ENCODE assay signal across 27 cellular contexts in the genomic region with DNA sequence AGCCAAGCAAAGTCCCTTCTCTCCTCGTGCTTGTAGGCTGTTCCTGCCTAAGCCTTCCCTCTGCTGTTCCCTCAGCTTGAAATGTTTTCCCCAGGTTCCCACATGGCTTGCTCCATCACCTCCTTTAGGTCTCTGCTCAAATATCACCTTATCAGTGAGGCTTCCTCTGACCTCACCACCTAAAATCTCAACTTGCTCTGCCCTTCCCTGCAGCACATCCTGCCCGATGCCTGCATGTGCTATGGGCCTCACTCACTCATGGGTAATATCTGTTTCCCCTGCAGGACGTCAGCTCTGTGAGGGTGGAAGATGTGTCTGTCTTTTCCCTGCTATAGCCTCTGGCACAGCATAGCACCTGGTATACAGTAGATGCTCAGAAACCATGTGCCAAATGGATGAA. TPM values are rescaled to one million over a fixed set of nuclear protein-coding genes. Genes with fewer than 3 reads are reported as not detected.
A peak's percentile ranks its signal among the peaks of the same experiment; 100 is the strongest.
DNase-seq lines count a peak whose midpoint lies in the region; ATAC-seq and TF ChIP-seq lines count a peak whose summit lies in the region.
"Had no signal": no experiment of that assay in that cellular context is flagged by ENCODE, and none has a peak within 500 bp of the region (broad histone marks: within the 10 kb centered on the region; RNA-seq: fewer than 3 reads in every experiment).

No MANE protein-coding gene starts in this region.

- H3K14ac ChIP-seq in IMR-90 (replicated peaks; ENCODE audit: low read depth, low read length) = 0 out of 2 replicates have a peak overlapping the region, but pooled peaks have one; percentile 3

- H2AFZ ChIP-seq in IMR-90 (replicated peaks; ENCODE audit: low read length, poor library complexity) = peak overlapping the region; percentile 61
- H2AFZ ChIP-seq: GM23338 had no signal

- no peak overlapping the region for H3K18ac ChIP-seq in IMR-90 (ENCODE audit: low read depth, low read length)
- no peak overlapping the region for H3K18ac ChIP-seq in mesendoderm (ENCODE audit: low read length)

- H4K5ac ChIP-seq in IMR-90 (ENCODE audit: low read depth, low read length) (no peak overlapping the region), mesendoderm (ENCODE audit: low read length) (no peak overlapping the region)

- DNase-seq in activated CD4-positive, alpha-beta T cell treated with anti-CD3 and anti-CD28 coated beads, Interleukin-2, amount 10 ng/mL, durations not matched to agents 24 days and 14 days = peak; percentile 68
- DNase-seq in activated CD4-positive, alpha-beta T cell treated with anti-CD3 and anti-CD28 coated beads for 1 hour = no peak
- DNase-seq in IMR-90 = peak; percentile 30
- DNase-seq in amniotic epithelial cell (ENCODE audit: low read depth) = peak; percentile 38
- peak; percentile 90 for DNase-seq in mesendoderm
- DNase-seq in amniotic stem cell (lab: John Stamatoyannopoulos, UW) = no peak
- no peak for DNase-seq in UCSD-AML1 (lab: John Stamatoyannopoulos, UW; ENCODE audit: unreplicated experiment)
- no peak for DNase-seq in ovary
- DNase-seq: activated CD4-positive, alpha-beta T cell treated with anti-CD3 and anti-CD28 coated beads for 4 hours; EL; glutamatergic neuron; HFFc6; kidney; midbrain; NCI-H1105; NCI-H187 treated with DMSO at 0.1 percent for 48 hours; NCI-H69; occipital lobe; stimulated activated naive CD4-positive, alpha-beta T cell treated with Interleukin-2 at 50 U/mL for 16 hours had no signal

- H2BK5ac ChIP-seq in IMR-90 (ENCODE audit: low read depth, low read length, poor library complexity, severe bottlenecking) (no peak overlapping the region), mesendoderm (ENCODE audit: low read length) (no peak overlapping the region)

- no CpG with 5 or more reads among the region's 3 CpGs for WGBS in IMR-90 (ENCODE audit: extremely low coverage in 2 of 2, insufficient read length in 1 of 2), 2 experiments
- no CpG with 5 or more reads among the region's 3 CpGs for WGBS in mesendoderm (ENCODE audit: extremely low coverage, insufficient coverage, low lambda C conversion rate)
- 30 to 53% (median 45%) methylated on average over 3 of the region's 3 CpGs for WGBS in ovary, 3 donors

- H3K9me3 ChIP-seq in IMR-90 (ENCODE audit: control insufficient read depth, insufficient read depth, low read length) = no peaks in the 10 kb centered on the region
- no peaks in the 10 kb centered on the region for H3K9me3 ChIP-seq in ovary

- H3K4me1 ChIP-seq in IMR-90 (ENCODE audit: control insufficient read depth, insufficient read depth, low read length) (peaks cover 6% of the 10 kb centered on the region), mesendoderm (ENCODE audit: control insufficient read depth, low read depth, low read length) (peaks cover 5% of the 10 kb centered on the region), ovary (ENCODE audit: insufficient read depth) (no peaks in the 10 kb centered on the region)

- H2AK5ac ChIP-seq in IMR-90 (ENCODE audit: low read depth, low read length) (no peak overlapping the region), mesendoderm (ENCODE audit: low read length) (no peak overlapping the region)

- H4K20me1 ChIP-seq in IMR-90 (ENCODE audit: insufficient read depth, low read length) = no peaks in the 10 kb centered on the region

- H3K4me3 ChIP-seq in IMR-90 (ENCODE audit: insufficient read depth, low read depth, low read length) (no peak overlapping the region), mesendoderm (ENCODE audit: low read length) (no peak overlapping the region), ovary (no peak overlapping the region)
- H3K4me3 ChIP-seq: GM23338 had no signal

- peaks cover 22% of the 10 kb centered on the region for H3K4me1 Mint-ChIP-seq in activated CD4-positive, alpha-beta T cell treated with anti-CD3 and anti-CD28 coated beads, Interleukin-2, amount 10 ng/mL, durations not matched to agents 24 days and 14 days
- H3K4me1 Mint-ChIP-seq: central memory CD8-positive, alpha-beta T cell had no signal

- peak overlapping the region in 1 of 2 experiments; percentile 27; a peak in 1 of 4 replicates for H4K8ac ChIP-seq in IMR-90 (ENCODE audit: low read depth in 2 of 2, low read length in 2 of 2)
- H4K8ac ChIP-seq in mesendoderm (ENCODE audit: low read depth, low read length) = no peak overlapping the region

- H3K9me3 Mint-ChIP-seq in activated CD4-positive, alpha-beta T cell treated with anti-CD3 and anti-CD28 coated beads, Interleukin-2, amount 10 ng/mL, durations not matched to agents 24 days and 14 days = peaks cover 16% of the 10 kb centered on the region
- H3K9me3 Mint-ChIP-seq: dendritic cell treated with granulocyte-macrophage colony-stimulating factor and Interleukin-4, amounts not matched to agents 40 ng/mL and 50 ng/mL, for 4 days had no signal

- H3K36me3 Mint-ChIP-seq in activated CD4-positive, alpha-beta T cell treated with anti-CD3 and anti-CD28 coated beads, Interleukin-2, amount 10 ng/mL, durations not matched to agents 24 days and 14 days (ENCODE audit: low read depth) = peaks cover 10% of the 10 kb centered on the region
- H3K36me3 Mint-ChIP-seq: CD14-positive monocyte had no signal

- TF ChIP-seq CTCF in IMR-90 (conservative IDR thresholded peaks at IDR 0.05; ENCODE audit: low read depth, low read length) (no peak), ovary (IDR thresholded peaks at IDR 0.05) (no peak)

- peaks cover 11% of the 10 kb centered on the region; the same call in 1 of the 2 replicates for H3K9me1 ChIP-seq in IMR-90 (ENCODE audit: insufficient read depth, low read length)

- ATAC-seq in IMR-90 (ENCODE audit: low read depth) = no peak
- ATAC-seq: naive thymus-derived CD4-positive, alpha-beta T cell; SK-N-SH treated with all-trans-retinoic acid at 6 μM for 48 hours had no signal

- TF ChIP-seq RAD21 in IMR-90 (IDR thresholded peaks at IDR 0.05; ENCODE audit: low read length) = no peak

- H3K4me3 Mint-ChIP-seq in activated CD4-positive, alpha-beta T cell treated with anti-CD3 and anti-CD28 coated beads, Interleukin-2, amount 10 ng/mL, durations not matched to agents 24 days and 14 days = no peak overlapping the region
- H3K4me3 Mint-ChIP-seq: activated naive CD8-positive, alpha-beta T cell; CD14-positive monocyte; central memory CD8-positive, alpha-beta T cell; dendritic cell treated with granulocyte-macrophage colony-stimulating factor and Interleukin-4, amounts not matched to agents 40 ng/mL and 50 ng/mL, for 4 days; GM23338; HFFc6; naive thymus-derived CD4-positive, alpha-beta T cell had no signal

- POLR2A ChIA-PET in IMR-90 (lab: Charles Lee; ENCODE audit: unreplicated experiment) = interaction anchor here (0.5 kb wide), 1 partner anchor 1229 kb away, joined by 4 read pairs; no protein-coding TSS in a partner anchor

- H2BK15ac ChIP-seq in IMR-90 (ENCODE audit: low read depth, low read length) (no peak overlapping the region), mesendoderm (replicated peaks; ENCODE audit: low read depth) (no peak overlapping the region)

- H3K79me2 ChIP-seq in mesendoderm (ENCODE audit: control insufficient read depth, insufficient read depth, low read length) = no peaks in the 10 kb centered on the region

- H3K36me3 ChIP-seq in IMR-90 (ENCODE audit: control insufficient read depth, insufficient read depth, low read length) (no peaks in the 10 kb centered on the region), mesendoderm (ENCODE audit: control insufficient read depth, insufficient read depth, low read length) (no peaks in the 10 kb centered on the region), ovary (no peaks in the 10 kb centered on the region)

- no peak overlapping the region for H3K23ac ChIP-seq in IMR-90 (ENCODE audit: low read depth, low read length)
- no peak overlapping the region for H3K23ac ChIP-seq in mesendoderm (ENCODE audit: low read length)

- H3K4ac ChIP-seq in IMR-90 (ENCODE audit: low read depth, low read length) = no peak overlapping the region
- no peak overlapping the region for H3K4ac ChIP-seq in mesendoderm (ENCODE audit: low read depth, low read length)

- BruUV-seq in IMR-90 (replicated peaks; lab: Mats Ljungman, UMichigan) = no TSS peak

- intact Hi-C loops in activated CD4-positive, alpha-beta T cell treated with anti-CD3 and anti-CD28 coated beads, Interleukin-2, amount 10 ng/mL, durations not matched to agents 24 days and 14 days (cut with micrococcal nuclease) = no loop called here
- intact Hi-C loops in IMR-90 (cut with micrococcal nuclease) = no loop called here
- intact Hi-C loops in ovary (cut with DNase I) = no loop called here

- no peak for TF ChIP-seq EP300 in ovary (IDR thresholded peaks at IDR 0.05)

- no peak overlapping the region for H3K56ac ChIP-seq in IMR-90 (ENCODE audit: extremely low read depth, insufficient read depth, low read length)
- no peak overlapping the region for H3K56ac ChIP-seq in mesendoderm (ENCODE audit: low read length)

- no peak overlapping the region for H2BK20ac ChIP-seq in IMR-90 (ENCODE audit: low read depth, low read length)

- no peak overlapping the region for H3K27ac ChIP-seq in IMR-90 (ENCODE audit: insufficient read depth, low read length)
- H3K27ac ChIP-seq in mesendoderm (ENCODE audit: low read depth, low read length) = no peak overlapping the region
- H3K27ac ChIP-seq in ovary = no peak overlapping the region
- H3K27ac ChIP-seq: 22Rv1 had no signal

- in situ Hi-C loops in IMR-90 (cut with MboI; ENCODE audit: low sequenced_read_pairs) = no loop called here

- H3K79me1 ChIP-seq in IMR-90 (ENCODE audit: low read depth in 1 of 2, low read length in 2 of 2) = peaks cover 0 to 7% of the 10 kb centered on the region in 2 experiments; a peak in 1 of 4 replicates
- H3K79me1 ChIP-seq in mesendoderm (ENCODE audit: low read length) = no peaks in the 10 kb centered on the region

- H3K27ac Mint-ChIP-seq in activated CD4-positive, alpha-beta T cell treated with anti-CD3 and anti-CD28 coated beads, Interleukin-2, amount 10 ng/mL, durations not matched to agents 24 days and 14 days = no peak overlapping the region
- H3K27ac Mint-ChIP-seq: activated naive CD8-positive, alpha-beta T cell; dendritic cell treated with granulocyte-macrophage colony-stimulating factor and Interleukin-4, amounts not matched to agents 40 ng/mL and 50 ng/mL, for 4 days; GM23338; HFFc6 had no signal

- no peak overlapping the region; the same call in 1 of the 2 replicates for H4K91ac ChIP-seq in IMR-90 (ENCODE audit: insufficient read depth, low read depth, low read length)

- H2BK120ac ChIP-seq in IMR-90 (ENCODE audit: low read depth, low read length) = no peak overlapping the region
- no peak overlapping the region for H2BK120ac ChIP-seq in mesendoderm (ENCODE audit: low read depth, low read length)

- H3K27me3 ChIP-seq in IMR-90 (ENCODE audit: control insufficient read depth, insufficient read depth, low read length) (no peaks in the 10 kb centered on the region), mesendoderm (ENCODE audit: insufficient read depth, low read length, poor library complexity) (no peaks in the 10 kb centered on the region), ovary (no peaks in the 10 kb centered on the region)

- dilution Hi-C loops in IMR-90 (cut with HindIII; ENCODE audit: low sequenced_read_pairs, unreplicated experiment) = no loop called here

- H3K4me2 ChIP-seq in IMR-90 (ENCODE audit: low read depth, low read length) = no peak overlapping the region
- no peak overlapping the region for H3K4me2 ChIP-seq in mesendoderm (ENCODE audit: low read length)
- H3K4me2 ChIP-seq: GM23338 had no signal

- CTCF ChIA-PET in IMR-90 (lab: Yijun Ruan, JAX) = no interaction called here

- H2AK9ac ChIP-seq in IMR-90 (replicated peaks; ENCODE audit: low read depth, low read length, poor library complexity) = no peak overlapping the region

- peaks cover 7% of the 10 kb centered on the region for H3K27me3 Mint-ChIP-seq in activated CD4-positive, alpha-beta T cell treated with anti-CD3 and anti-CD28 coated beads, Interleukin-2, amount 10 ng/mL, durations not matched to agents 24 days and 14 days
- H3K27me3 Mint-ChIP-seq: activated naive CD8-positive, alpha-beta T cell had no signal

- H3K9ac ChIP-seq in IMR-90 (ENCODE audit: low read depth, low read length) = no peak overlapping the region
- H3K9ac ChIP-seq in mesendoderm (ENCODE audit: low read length) = no peak overlapping the region

- no peak for TF ChIP-seq POLR2A in IMR-90 (IDR thresholded peaks at IDR 0.05; ENCODE audit: low read depth, low read length)
- no peak for TF ChIP-seq POLR2A in ovary (IDR thresholded peaks at IDR 0.05)

RNA-seq across cellular contexts. Expression of gene FKBP1A, which starts 29.9 kb away (rescaled TPM):
- 291 and 292 TPM in 2 replicates for total RNA-seq in activated CD4-positive, alpha-beta T cell treated with anti-CD3 and anti-CD28 coated beads, Interleukin-2, amount 10 ng/mL, durations not matched to agents 24 days and 14 days
- total RNA-seq in IMR-90 (2012; rRNA removed) (91.9 and 120 TPM in 2 replicates), ovary (100 to 1,000 TPM in 6 of 7 donors, 10 to 100 TPM in 1; 64.7 to 258 (median 151) TPM)
- polyA plus RNA-seq in IMR-90 (2012; rRNA removed) (513 and 528 TPM in 2 replicates), ovary (100 to 1,000 TPM; 154 to 697 TPM)
- 250 and 846 TPM in 2 replicates for polyA plus RNA-seq in IMR-90 (2012; cell fraction: cytosol; rRNA removed)
- 45.1 and 159 TPM in 2 replicates for polyA plus RNA-seq in IMR-90 (2012; cell fraction: nucleus; rRNA removed; ENCODE audit: low replicate concordance)
- polyA plus RNA-seq in mesendoderm (2013, experiment 1 of 2) = 234 TPM
- polyA plus RNA-seq in mesendoderm (2013, experiment 2 of 2) = 233 TPM

RNA-seq across cellular contexts. Expression of gene NSFL1C, which starts 43.9 kb away (rescaled TPM):
- total RNA-seq in activated CD4-positive, alpha-beta T cell treated with anti-CD3 and anti-CD28 coated beads, Interleukin-2, amount 10 ng/mL, durations not matched to agents 24 days and 14 days = 101 and 109 TPM in 2 replicates
- total RNA-seq in IMR-90 (2012; rRNA removed) = 40.3 and 41.1 TPM in 2 replicates
- polyA plus RNA-seq in IMR-90 (2012; rRNA removed) = 28.6 and 33.0 TPM in 2 replicates
- polyA plus RNA-seq in IMR-90 (2012; cell fraction: cytosol; rRNA removed) = 14.9 and 23.7 TPM in 2 replicates
- 26.2 and 57.4 TPM in 2 replicates for polyA plus RNA-seq in IMR-90 (2012; cell fraction: nucleus; rRNA removed; ENCODE audit: low replicate concordance)
- polyA plus RNA-seq in mesendoderm (2013, experiment 1 of 2) = 67.6 TPM
- 66.4 TPM for polyA plus RNA-seq in mesendoderm (2013, experiment 2 of 2)
- 10 to 100 TPM; 23.4 to 79.6 (median 63.2) TPM for total RNA-seq in ovary
- 100 to 1,000 TPM in 1 of 2 donors, 10 to 100 TPM in 1; 45.6 to 105 TPM for polyA plus RNA-seq in ovary

Comparison
In these comparisons a context has a peak if more than half of its experiments do, and no peak if none do; other contexts are left out.
1. DNase-seq: peak in activated CD4-positive, alpha-beta T cell treated with anti-CD3 and anti-CD28 coated beads, Interleukin-2, amount 10 ng/mL, durations not matched to agents 24 days and 14 days (single experiment), IMR-90 (single experiment), amniotic epithelial cell (single experiment) and mesendoderm (single experiment); none in activated CD4-positive, alpha-beta T cell treated with anti-CD3 and anti-CD28 coated beads for 1 hour (single experiment), amniotic stem cell (single experiment), UCSD-AML1 (single experiment) and ovary (0 of 5).